In genomic region chr19:18440936-18441803, GRCh38 we compare ENCODE assay signal across 1 cellular context.
TF ChIP-seq lines count a peak whose summit lies in the region.

No MANE protein-coding gene starts in this region.

TF ChIP-seq in H1, 55 proteins besides CTCF, POLR2A, EP300 and RAD21:
- TF ChIP-seq, protein P1, sequence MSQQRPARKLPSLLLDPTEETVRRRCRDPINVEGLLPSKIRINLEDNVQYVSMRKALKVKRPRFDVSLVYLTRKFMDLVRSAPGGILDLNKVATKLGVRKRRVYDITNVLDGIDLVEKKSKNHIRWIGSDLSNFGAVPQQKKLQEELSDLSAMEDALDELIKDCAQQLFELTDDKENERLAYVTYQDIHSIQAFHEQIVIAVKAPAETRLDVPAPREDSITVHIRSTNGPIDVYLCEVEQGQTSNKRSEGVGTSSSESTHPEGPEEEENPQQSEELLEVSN (IDR thresholded peaks at IDR 0.05) = no peak
- TF ChIP-seq HDAC2 (IDR thresholded peaks at IDR 0.05; ENCODE audit: borderline replicate concordance in 1 of 2, low read depth in 2 of 2, low read length in 2 of 2) (0 out of 4 replicates have a peak, but pooled peaks of 1 of the 2 experiments have one; percentile 54), TEAD4 (IDR thresholded peaks at IDR 0.05; ENCODE audit: low read depth, low read length) (no peak), KDM1A (IDR thresholded peaks at IDR 0.05; ENCODE audit: borderline replicate concordance, low read length) (peak; percentile 68; the same call in 1 of the 2 replicates), GABPA (IDR thresholded peaks at IDR 0.05; ENCODE audit: borderline replicate concordance, insufficient read depth, low read length) (no peak)
